1 cellular context compared by ENCODE assay signal in the genomic region with DNA sequence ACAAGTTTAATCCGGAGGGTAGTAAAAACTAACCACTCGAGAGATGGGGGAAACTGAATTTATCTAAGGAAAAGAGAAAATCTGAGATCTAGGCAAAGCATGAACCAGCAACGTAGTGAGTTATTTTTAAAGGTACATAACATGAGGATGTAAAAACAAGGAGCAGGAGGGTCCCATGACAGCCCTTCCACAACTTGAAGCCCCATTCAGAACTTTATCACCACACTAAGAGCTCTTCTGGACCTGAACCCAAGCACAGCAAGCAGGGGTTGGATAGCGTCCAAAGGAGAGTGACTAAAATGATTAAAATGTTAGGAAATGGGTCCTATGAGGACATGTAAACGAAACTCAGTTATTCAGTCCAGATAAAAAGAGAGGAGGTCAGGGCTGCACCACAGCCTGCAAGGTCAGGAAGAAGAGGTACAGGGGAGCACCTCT.
A peak's percentile ranks its signal among the peaks of the same experiment; 100 is the strongest.
TF ChIP-seq lines count a peak whose summit lies in the region.

No MANE protein-coding gene starts in this region.

TF ChIP-seq in IMR-90, 13 proteins besides CTCF, POLR2A, EP300 and RAD21 (continued from another document):
- TF ChIP-seq, protein P1, sequence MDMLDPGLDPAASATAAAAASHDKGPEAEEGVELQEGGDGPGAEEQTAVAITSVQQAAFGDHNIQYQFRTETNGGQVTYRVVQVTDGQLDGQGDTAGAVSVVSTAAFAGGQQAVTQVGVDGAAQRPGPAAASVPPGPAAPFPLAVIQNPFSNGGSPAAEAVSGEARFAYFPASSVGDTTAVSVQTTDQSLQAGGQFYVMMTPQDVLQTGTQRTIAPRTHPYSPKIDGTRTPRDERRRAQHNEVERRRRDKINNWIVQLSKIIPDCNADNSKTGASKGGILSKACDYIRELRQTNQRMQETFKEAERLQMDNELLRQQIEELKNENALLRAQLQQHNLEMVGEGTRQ (IDR thresholded peaks at IDR 0.05; ENCODE audit: low read depth, low read length), result no peak
- TF ChIP-seq SMC3 (IDR thresholded peaks at IDR 0.05; ENCODE audit: low read depth, low read length), result no peak
- 0 out of 2 replicates have a peak, but pooled peaks have one; percentile 24 for TF ChIP-seq FOS (IDR thresholded peaks at IDR 0.05; ENCODE audit: low read depth, low read length)
- TF ChIP-seq CEBPB (IDR thresholded peaks at IDR 0.05; ENCODE audit: low read depth, low read length), result 0 out of 2 replicates have a peak, but pooled peaks have one; percentile 6
